ENCODE assay signal across 9 cellular contexts in genomic region chr6:35453236-35453635, GRCh38. TPM values are rescaled to one million over a fixed set of nuclear protein-coding genes. Genes with fewer than 3 reads are reported as not detected.
DNase-seq lines count a peak whose midpoint lies in the region; ATAC-seq, FAIRE-seq and TF ChIP-seq lines count a peak whose summit lies in the region.
"Had no signal": no experiment of that assay in that cellular context is flagged by ENCODE, and none has a peak within 500 bp of the region (broad histone marks: within the 10 kb centered on the region; RNA-seq: fewer than 3 reads in every experiment).

No MANE protein-coding gene starts in this region.

- no peaks in the 10 kb centered on the region for H3K9me3 ChIP-seq in heart left ventricle
- no peaks in the 10 kb centered on the region for H3K9me3 ChIP-seq in kidney (ENCODE audit: control insufficient read depth in 1 of 2, low read length in 2 of 2)

- H3K27ac Mint-ChIP-seq in activated T-helper 17 cell treated with anti-CD3 and anti-CD28 coated beads, Interleukin-2, amount 50 U/mL, for 72 hours, result peak overlapping the region; percentile 77
- H3K27ac Mint-ChIP-seq in type B pancreatic cell, result peak overlapping the region; percentile 80

- peak overlapping the region in 4 of 12 donors; percentile 77 to 84 (median 82) for H3K27ac ChIP-seq in heart left ventricle
- no peak overlapping the region for H3K27ac ChIP-seq in kidney (ENCODE audit: low read depth in 2 of 2, low read length in 2 of 2)

- TF ChIP-seq CTCF in heart left ventricle (IDR thresholded peaks at IDR 0.05) (no peak), kidney (IDR thresholded peaks at IDR 0.05; ENCODE audit: borderline replicate concordance, extremely low read depth, insufficient read depth) (no peak), type B pancreatic cell (conservative IDR thresholded peaks at IDR 0.05) (no peak)

- no peak for DNase-seq in heart left ventricle
- DNase-seq in Right ventricle myocardium inferior (ENCODE audit: missing footprints), result no peak
- no peak for DNase-seq in kidney
- no peak for DNase-seq in type B pancreatic cell (ENCODE audit: extremely low spot score, unreplicated experiment)
- DNase-seq in NCI-H510A treated with DMSO at 0.1 percent for 48 hours (lab: John Stamatoyannopoulos, UW), result no peak
- no peak for DNase-seq in NCI-H526 (lab: John Stamatoyannopoulos, UW)
- DNase-seq in NCI-H1092 (lab: John Stamatoyannopoulos, UW), result no peak
- DNase-seq: GDM1 had no signal

- H3K9me3 Mint-ChIP-seq in activated T-helper 17 cell treated with anti-CD3 and anti-CD28 coated beads, Interleukin-2, amount 50 U/mL, for 72 hours, result no peaks in the 10 kb centered on the region
- H3K9me3 Mint-ChIP-seq in type B pancreatic cell, result no peaks in the 10 kb centered on the region

- peaks cover 0 to 12% (median 2%) of the 10 kb centered on the region in 9 donors for H3K36me3 ChIP-seq in heart left ventricle
- H3K36me3 ChIP-seq in kidney (ENCODE audit: control insufficient read depth in 1 of 2, insufficient read depth in 2 of 2, low read length in 2 of 2), result no peaks in the 10 kb centered on the region

- no peak for FAIRE-seq in kidney (lab: Jason Lieb, UNC)

- intact Hi-C loops in heart left ventricle (cut with DNase I) (loop anchor here in 2 of 10 donors (5.0 kb wide), 1 partner anchor 156 kb away; the partner anchor contains the start of gene DEF6 (in 2 of the 2)), Right ventricle myocardium inferior (cut with DNase I) (no loop called here), kidney (cut with DNase I) (no loop called here)

- ATAC-seq in heart left ventricle (no peak), Right ventricle myocardium inferior (no peak)
- no peak for ATAC-seq in activated T-helper 17 cell treated with anti-CD3 and anti-CD28 coated beads, Interleukin-2, amount 50 U/mL, for 72 hours (replicated peaks)

- peak overlapping the region; percentile 17 to 75 for H3K9ac ChIP-seq in kidney (ENCODE audit: low read length in 2 of 2)

- H3K4me1 Mint-ChIP-seq in activated T-helper 17 cell treated with anti-CD3 and anti-CD28 coated beads, Interleukin-2, amount 50 U/mL, for 72 hours, result peaks cover 7% of the 10 kb centered on the region
- H3K4me1 Mint-ChIP-seq in type B pancreatic cell (ENCODE audit: unreplicated experiment), result peaks cover 34% of the 10 kb centered on the region

- peaks cover 28% of the 10 kb centered on the region for H3K36me3 Mint-ChIP-seq in activated T-helper 17 cell treated with anti-CD3 and anti-CD28 coated beads, Interleukin-2, amount 50 U/mL, for 72 hours (ENCODE audit: low read depth)
- peaks cover 5% of the 10 kb centered on the region for H3K36me3 Mint-ChIP-seq in type B pancreatic cell

- H3K27me3 Mint-ChIP-seq in activated T-helper 17 cell treated with anti-CD3 and anti-CD28 coated beads, Interleukin-2, amount 50 U/mL, for 72 hours, result no peaks in the 10 kb centered on the region
- no peaks in the 10 kb centered on the region for H3K27me3 Mint-ChIP-seq in type B pancreatic cell

- peak overlapping the region; percentile 89 for H3K4me3 Mint-ChIP-seq in activated T-helper 17 cell treated with anti-CD3 and anti-CD28 coated beads, Interleukin-2, amount 50 U/mL, for 72 hours
- H3K4me3 Mint-ChIP-seq in type B pancreatic cell, result peak overlapping the region; percentile 91

- H3K4me3 ChIP-seq in heart left ventricle (peak overlapping the region in 9 of 12 donors; percentile 62 to 88 (median 69)), kidney (ENCODE audit: low read length in 2 of 2) (peak overlapping the region in 1 of 2 donors; percentile 54)

- WGBS in heart left ventricle, 4 donors, result 11 to 22% (median 14%) methylated on average over 3 of the region's 3 CpGs

- no peak for TF ChIP-seq POLR2A in heart left ventricle (IDR thresholded peaks at IDR 0.05)

- peaks cover 2 to 38% (median 25%) of the 10 kb centered on the region in 12 donors for H3K4me1 ChIP-seq in heart left ventricle
- peaks cover 5 to 8% of the 10 kb centered on the region in 2 donors for H3K4me1 ChIP-seq in kidney (ENCODE audit: control insufficient read depth in 1 of 2, insufficient read depth in 1 of 2, low read depth in 1 of 2, low read length in 2 of 2)

- no peaks in the 10 kb centered on the region for H3K27me3 ChIP-seq in heart left ventricle

RNA-seq across cellular contexts. Expression of gene FANCE, which starts 1.1 kb away (rescaled TPM):
- total RNA-seq in heart left ventricle, result 1 to 10 TPM; 2.1 to 4.6 (median 3.8) TPM
- polyA plus RNA-seq in heart left ventricle, result 1 to 10 TPM; 1.3 to 3.6 TPM
- 4.1 TPM for total RNA-seq in Right ventricle myocardium inferior
- total RNA-seq in activated T-helper 17 cell treated with anti-CD3 and anti-CD28 coated beads, Interleukin-2, amount 50 U/mL, for 72 hours, result 10 to 100 TPM in 1 of 2 donors, 1 to 10 TPM in 1; 8.4 to 18.2 TPM
- 2.7 TPM for total RNA-seq in kidney
- 1.2 TPM for polyA plus RNA-seq in kidney (ENCODE audit: insufficient read depth, low read depth, low replicate concordance)
- 11.6 and 12.8 TPM in 2 replicates for total RNA-seq in type B pancreatic cell (ENCODE audit: low replicate concordance)

RNA-seq across cellular contexts. Expression of gene RPL10A, which starts 15.0 kb away (rescaled TPM):
- total RNA-seq in heart left ventricle (100 to 1,000 TPM; 472 to 700 (median 532) TPM), Right ventricle myocardium inferior (606 TPM), kidney (1,159 TPM), type B pancreatic cell (ENCODE audit: low replicate concordance) (1,788 and 1,808 TPM in 2 replicates)
- polyA plus RNA-seq in heart left ventricle (1,000 to 10,000 TPM in 1 of 2 donors, 100 to 1,000 TPM in 1; 356 to 1,412 TPM), kidney (ENCODE audit: insufficient read depth, low read depth, low replicate concordance) (1,291 TPM)
- total RNA-seq in activated T-helper 17 cell treated with anti-CD3 and anti-CD28 coated beads, Interleukin-2, amount 50 U/mL, for 72 hours, result 1,000 to 10,000 TPM; 1,667 to 1,900 TPM

RNA-seq across cellular contexts. Expression of gene TEAD3, which starts 43.6 kb away (rescaled TPM):
- 10 to 100 TPM; 25.8 to 54.3 (median 37.1) TPM for total RNA-seq in heart left ventricle
- polyA plus RNA-seq in heart left ventricle, result 10 to 100 TPM; 26.6 to 34.1 TPM
- 32.2 TPM for total RNA-seq in Right ventricle myocardium inferior
- total RNA-seq in activated T-helper 17 cell treated with anti-CD3 and anti-CD28 coated beads, Interleukin-2, amount 50 U/mL, for 72 hours, result 1 to 10 TPM in 1 of 2 donors, under 1 TPM in 1; 0.80 to 1.8 TPM
- total RNA-seq in kidney, result 18.0 TPM
- 11.3 TPM for polyA plus RNA-seq in kidney (ENCODE audit: insufficient read depth, low read depth, low replicate concordance)
- 49.8 and 109 TPM in 2 replicates for total RNA-seq in type B pancreatic cell (ENCODE audit: low replicate concordance)

RNA-seq across cellular contexts. Expression of gene TULP1, which starts 59.5 kb away (rescaled TPM):
- total RNA-seq in heart left ventricle (not detected), Right ventricle myocardium inferior (not detected), kidney (not detected), type B pancreatic cell (ENCODE audit: low replicate concordance) (0.14 TPM in 1 of 2 replicates, not detected in the other)
- polyA plus RNA-seq in heart left ventricle (under 1 TPM in 1 of 2 donors, not detected in 1; 0.15 TPM), kidney (ENCODE audit: insufficient read depth, low read depth, low replicate concordance) (not detected)
- total RNA-seq in activated T-helper 17 cell treated with anti-CD3 and anti-CD28 coated beads, Interleukin-2, amount 50 U/mL, for 72 hours, result not detected
